Comparison of ENCODE assay signal across 15 cellular contexts in genomic region chr10:2835950-2836349, GRCh38.
A peak's percentile ranks its signal among the peaks of the same experiment; 100 is the strongest.
DNase-seq lines count a peak whose midpoint lies in the region; ATAC-seq lines count a peak whose summit lies in the region.
"Had no signal": no experiment of that assay in that cellular context is flagged by ENCODE, and none has a peak within 500 bp of the region (broad histone marks: within the 10 kb centered on the region; RNA-seq: fewer than 3 reads in every experiment).

No MANE protein-coding gene starts in this region.

- H3K9me3 Mint-ChIP-seq in activated naive CD8-positive, alpha-beta T cell treated with anti-CD3 and anti-CD28 coated beads, Interleukin-2, amount 10 ng/mL, durations not matched to agents 7 days and 5 days = no peaks in the 10 kb centered on the region
- H3K9me3 Mint-ChIP-seq in activated naive CD8-positive, alpha-beta T cell treated with anti-CD3 and anti-CD28 coated beads, Interleukin-2, amount 50 U/mL, for 24 hours = no peaks in the 10 kb centered on the region
- H3K9me3 Mint-ChIP-seq: CD14-positive monocyte; CD8-positive, alpha-beta T cell had no signal

- H3K36me3 Mint-ChIP-seq in activated naive CD8-positive, alpha-beta T cell treated with anti-CD3 and anti-CD28 coated beads, Interleukin-2, amount 10 ng/mL, durations not matched to agents 7 days and 5 days = no peaks in the 10 kb centered on the region
- no peaks in the 10 kb centered on the region for H3K36me3 Mint-ChIP-seq in activated naive CD8-positive, alpha-beta T cell treated with anti-CD3 and anti-CD28 coated beads, Interleukin-2, amount 50 U/mL, for 24 hours (ENCODE audit: low read depth)
- H3K36me3 Mint-ChIP-seq: CD14-positive monocyte; CD8-positive, alpha-beta T cell had no signal

- peak overlapping the region; percentile 38 for H3K27ac Mint-ChIP-seq in activated naive CD8-positive, alpha-beta T cell treated with anti-CD3 and anti-CD28 coated beads, Interleukin-2, amount 10 ng/mL, durations not matched to agents 7 days and 5 days
- no peak overlapping the region for H3K27ac Mint-ChIP-seq in activated naive CD8-positive, alpha-beta T cell treated with anti-CD3 and anti-CD28 coated beads, Interleukin-2, amount 50 U/mL, for 24 hours
- H3K27ac Mint-ChIP-seq: CD14-positive monocyte; CD8-positive, alpha-beta T cell; HFFc6 had no signal

- ATAC-seq in activated naive CD8-positive, alpha-beta T cell treated with anti-CD3 and anti-CD28 coated beads, Interleukin-2, amount 10 ng/mL, durations not matched to agents 7 days and 5 days (ENCODE audit: low read depth) = no peak
- ATAC-seq in activated naive CD8-positive, alpha-beta T cell treated with anti-CD3 and anti-CD28 coated beads, Interleukin-2, amount 50 U/mL, for 24 hours = no peak
- ATAC-seq in GM18498 (IDR thresholded peaks at IDR 0.05; ENCODE audit: unreplicated experiment) (no peak), HG03571 (IDR thresholded peaks at IDR 0.05; ENCODE audit: unreplicated experiment) (no peak)
- ATAC-seq: A549; CD8-positive, alpha-beta T cell had no signal

- H3K27me3 Mint-ChIP-seq in activated naive CD8-positive, alpha-beta T cell treated with anti-CD3 and anti-CD28 coated beads, Interleukin-2, amount 10 ng/mL, durations not matched to agents 7 days and 5 days = peaks cover 10% of the 10 kb centered on the region
- H3K27me3 Mint-ChIP-seq in activated naive CD8-positive, alpha-beta T cell treated with anti-CD3 and anti-CD28 coated beads, Interleukin-2, amount 50 U/mL, for 24 hours = peaks cover 28% of the 10 kb centered on the region

- no peaks in the 10 kb centered on the region for H3K4me1 Mint-ChIP-seq in activated naive CD8-positive, alpha-beta T cell treated with anti-CD3 and anti-CD28 coated beads, Interleukin-2, amount 10 ng/mL, durations not matched to agents 7 days and 5 days
- H3K4me1 Mint-ChIP-seq in activated naive CD8-positive, alpha-beta T cell treated with anti-CD3 and anti-CD28 coated beads, Interleukin-2, amount 50 U/mL, for 24 hours = no peaks in the 10 kb centered on the region
- H3K4me1 Mint-ChIP-seq: CD14-positive monocyte had no signal

- H3K4me3 Mint-ChIP-seq in activated naive CD8-positive, alpha-beta T cell treated with anti-CD3 and anti-CD28 coated beads, Interleukin-2, amount 10 ng/mL, durations not matched to agents 7 days and 5 days = no peak overlapping the region
- H3K4me3 Mint-ChIP-seq in activated naive CD8-positive, alpha-beta T cell treated with anti-CD3 and anti-CD28 coated beads, Interleukin-2, amount 50 U/mL, for 24 hours = no peak overlapping the region
- H3K4me3 Mint-ChIP-seq: CD8-positive, alpha-beta T cell; HFFc6 had no signal

- DNase-seq in activated naive CD8-positive, alpha-beta T cell treated with anti-CD3 and anti-CD28 coated beads, Interleukin-2, amount 10 ng/mL, durations not matched to agents 7 days and 5 days = no peak
- no peak for DNase-seq in activated naive CD8-positive, alpha-beta T cell treated with anti-CD3 and anti-CD28 coated beads, Interleukin-2, amount 50 U/mL, for 24 hours
- DNase-seq in SK-N-DZ (ENCODE audit: low spot score) (peak; percentile 32), left kidney (ENCODE audit: low read depth, low spot score) (peak; percentile 57), HuH-7 (ENCODE audit: low spot score) (no peak)
- DNase-seq: CD8-positive, alpha-beta T cell; COR-L47; DMS153; DMS79 treated with DMSO at 0.1 percent for 48 hours; EL; HFFc6 had no signal

- POLR2A ChIA-PET in activated naive CD8-positive, alpha-beta T cell treated with anti-CD3 and anti-CD28 coated beads, Interleukin-2, amount 10 ng/mL, durations not matched to agents 7 days and 5 days (lab: Charles Lee) = no interaction called here

Comparison
In these comparisons a context has a peak if more than half of its experiments do, and no peak if none do; other contexts are left out.
1. DNase-seq: peak in SK-N-DZ (single experiment) and left kidney (single experiment); none in activated naive CD8-positive, alpha-beta T cell treated with anti-CD3 and anti-CD28 coated beads, Interleukin-2, amount 10 ng/mL, durations not matched to agents 7 days and 5 days (single experiment), activated naive CD8-positive, alpha-beta T cell treated with anti-CD3 and anti-CD28 coated beads, Interleukin-2, amount 50 U/mL, for 24 hours (single experiment) and HuH-7 (single experiment).